11 cellular contexts compared by ENCODE assay signal in genomic region chr4:87530868-87531267, GRCh38. TPM values are rescaled to one million over a fixed set of nuclear protein-coding genes. Genes with fewer than 3 reads are reported as not detected.
A peak's percentile ranks its signal among the peaks of the same experiment; 100 is the strongest.
DNase-seq lines count a peak whose midpoint lies in the region; ATAC-seq and TF ChIP-seq lines count a peak whose summit lies in the region.
"Had no signal": no experiment of that assay in that cellular context is flagged by ENCODE, and none has a peak within 500 bp of the region (broad histone marks: within the 10 kb centered on the region; RNA-seq: fewer than 3 reads in every experiment).

No MANE protein-coding gene starts in this region.

- peak; percentile 53 for DNase-seq in adipocyte (ENCODE audit: low read depth)
- peak; percentile 68 for DNase-seq in fibroblast of gingiva (ENCODE audit: low read depth)
- peak in 1 of 2 donors; percentile 34 for DNase-seq in upper lobe of left lung
- no peak for DNase-seq in germinal center (ENCODE audit: low spot score)
- DNase-seq in NCI-H2227 treated with DMSO at 0.1 percent for 48 hours (lab: John Stamatoyannopoulos, UW), result no peak
- no peak for DNase-seq in OCI-M1 (lab: John Stamatoyannopoulos, UW)
- DNase-seq: activated CD4-positive, alpha-beta memory T cell treated with anti-CD3 and anti-CD28 coated beads for 36 hours; GF-D8; immature natural killer cell; SHP77 had no signal

- peak in 3 of 4 donors; percentile 78 to 94 (median 93) for TF ChIP-seq EP300 in upper lobe of left lung (IDR thresholded peaks at IDR 0.05)

- H3K4me1 ChIP-seq in adipocyte (ENCODE audit: control insufficient read depth, insufficient read depth, low read length) (peaks cover 29% of the 10 kb centered on the region), muscle layer of colon (ENCODE audit: insufficient read depth, low read length) (peaks cover 32% of the 10 kb centered on the region), upper lobe of left lung (peaks cover 0 to 24% (median 14%) of the 10 kb centered on the region in 4 donors)

- H3K9ac ChIP-seq in adipocyte (ENCODE audit: low read length) (no peak overlapping the region), muscle layer of colon (ENCODE audit: low read length) (peak overlapping the region; percentile 15)

- H3K27ac ChIP-seq in muscle layer of colon (ENCODE audit: low read depth, low read length) (peak overlapping the region; percentile 63), upper lobe of left lung (peak overlapping the region; percentile 48 to 86 (median 79))

- WGBS in upper lobe of left lung, 2 donors, result 29 to 56% methylated on average over 4 of the region's 4 CpGs

- H3K4me3 ChIP-seq in adipocyte (ENCODE audit: low read length), result no peak overlapping the region
- peak overlapping the region in 1 of 2 donors; percentile 6 for H3K4me3 ChIP-seq in muscle layer of colon (ENCODE audit: low read depth in 1 of 2, low read length in 2 of 2)
- peak overlapping the region in 1 of 4 donors; percentile 45 for H3K4me3 ChIP-seq in upper lobe of left lung

- TF ChIP-seq POLR2A in upper lobe of left lung (IDR thresholded peaks at IDR 0.05), result peak in 1 of 4 donors; percentile 38

- no peak for TF ChIP-seq CTCF in upper lobe of left lung (IDR thresholded peaks at IDR 0.05)

- no peaks in the 10 kb centered on the region for H3K36me3 ChIP-seq in adipocyte (ENCODE audit: control insufficient read depth, insufficient read depth, low read length, severe bottlenecking)
- no peaks in the 10 kb centered on the region for H3K36me3 ChIP-seq in muscle layer of colon (ENCODE audit: insufficient read depth, low read length)
- no peaks in the 10 kb centered on the region for H3K36me3 ChIP-seq in upper lobe of left lung

- peak; percentile 81 to 93 for ATAC-seq in upper lobe of left lung (ENCODE audit: low FRiP score in 2 of 2)

- no peaks in the 10 kb centered on the region for H3K9me3 ChIP-seq in adipocyte (ENCODE audit: control insufficient read depth, low read length)
- no peaks in the 10 kb centered on the region for H3K9me3 ChIP-seq in muscle layer of colon (ENCODE audit: low read length)
- H3K9me3 ChIP-seq in upper lobe of left lung, result no peaks in the 10 kb centered on the region

- H3K27me3 ChIP-seq in adipocyte (replicated peaks; ENCODE audit: control insufficient read depth, insufficient read depth, low read length) (no peaks in the 10 kb centered on the region), muscle layer of colon (ENCODE audit: control insufficient read depth in 1 of 2, insufficient read depth in 2 of 2, low read length in 2 of 2) (no peaks in the 10 kb centered on the region), upper lobe of left lung (no peaks in the 10 kb centered on the region)

RNA-seq across cellular contexts. Expression of gene SPARCL1, which starts 1.7 kb away (rescaled TPM):
- total RNA-seq in upper lobe of left lung, result 100 to 1,000 TPM; 145 to 406 (median 343) TPM
- total RNA-seq: activated CD4-positive, alpha-beta memory T cell treated with anti-CD3 and anti-CD28 coated beads for 36 hours had no signal

Comparison
In these comparisons a context has a peak if more than half of its experiments do, and no peak if none do; other contexts are left out.
1. DNase-seq: peak in adipocyte (single experiment) and fibroblast of gingiva (single experiment); none in germinal center (single experiment), NCI-H2227 treated with DMSO at 0.1 percent for 48 hours (single experiment) and OCI-M1 (single experiment).